23 cellular contexts compared by ENCODE assay signal in genomic region chr9:37775216-37775919, GRCh38. TPM values are rescaled to one million over a fixed set of nuclear protein-coding genes. Genes with fewer than 3 reads are reported as not detected.
DNase-seq lines count a peak whose midpoint lies in the region; ATAC-seq, FAIRE-seq and TF ChIP-seq lines count a peak whose summit lies in the region.
"Had no signal": no experiment of that assay in that cellular context is flagged by ENCODE, and none has a peak within 500 bp of the region (broad histone marks: within the 10 kb centered on the region; RNA-seq: fewer than 3 reads in every experiment).

No MANE protein-coding gene starts in this region.

- H3K56ac ChIP-seq in IMR-90 (ENCODE audit: extremely low read depth, insufficient read depth, low read length), result no peak overlapping the region

- peaks cover 10 to 23% of the 10 kb centered on the region in 2 experiments for H3K79me1 ChIP-seq in IMR-90 (ENCODE audit: low read depth in 1 of 2, low read length in 2 of 2)

- H3K4me1 ChIP-seq in IMR-90 (ENCODE audit: control insufficient read depth, insufficient read depth, low read length), result peaks cover 6% of the 10 kb centered on the region
- no peaks in the 10 kb centered on the region for H3K4me1 ChIP-seq in thoracic aorta (ENCODE audit: control insufficient read depth in 1 of 2, low read depth in 2 of 2)
- H3K4me1 ChIP-seq: psoas muscle, thyroid gland had no signal

- no peaks in the 10 kb centered on the region for H3K27me3 Mint-ChIP-seq in activated T-cell treated with anti-CD3 and anti-CD28 coated beads, Interleukin-2, amount 50 U/mL, for 24 hours
- H3K27me3 Mint-ChIP-seq: stimulated activated naive B cell treated with anti-CD40 and anti-IgM and Interleukin-4, amounts not matched to agents 10 μg/mL and 1 μg/mL and 100 μg/mL, for 72 hours had no signal

- ATAC-seq in IMR-90 (ENCODE audit: low read depth) (peak; percentile 45), thoracic aorta (ENCODE audit: insufficient number of reproducible peaks, low FRiP score, low read depth) (peak; percentile 20), HG02885 (IDR thresholded peaks at IDR 0.05; ENCODE audit: poor library complexity, unreplicated experiment) (no peak), HG03565 (IDR thresholded peaks at IDR 0.05; ENCODE audit: unreplicated experiment) (no peak)
- ATAC-seq: activated T-cell treated with anti-CD3 and anti-CD28 coated beads, Interleukin-2, amount 50 U/mL, for 72 hours; psoas muscle; stimulated activated naive B cell treated with anti-CD40 and anti-IgM and Interleukin-4, amounts not matched to agents 10 μg/mL and 1 μg/mL and 100 μg/mL, for 72 hours had no signal

- peaks cover 9% of the 10 kb centered on the region; the same call in 1 of the 2 replicates for H3K9me1 ChIP-seq in IMR-90 (ENCODE audit: insufficient read depth, low read length)

- no peak overlapping the region for H2AK9ac ChIP-seq in IMR-90 (replicated peaks; ENCODE audit: low read depth, low read length, poor library complexity)

- peak overlapping the region; percentile 60; the same call in 1 of the 2 replicates for H4K5ac ChIP-seq in IMR-90 (ENCODE audit: low read depth, low read length)

- peak overlapping the region; percentile 4; the same call in 1 of the 2 replicates for H2BK120ac ChIP-seq in IMR-90 (ENCODE audit: low read depth, low read length)

- CTCF ChIA-PET in IMR-90 (lab: Yijun Ruan, JAX), result interaction anchor here (0.6 kb wide), 2 partner anchors 10 to 86 kb away, joined by 3 to 4 read pairs; partner anchors contain the start of gene EXOSC3

- peaks cover 90% of the 10 kb centered on the region for H3K36me3 Mint-ChIP-seq in activated T-cell treated with anti-CD3 and anti-CD28 coated beads, Interleukin-2, amount 50 U/mL, for 24 hours (ENCODE audit: low read depth)

- H3K9me3 Mint-ChIP-seq in activated T-cell treated with anti-CD3 and anti-CD28 coated beads, Interleukin-2, amount 50 U/mL, for 24 hours, result no peaks in the 10 kb centered on the region
- H3K9me3 Mint-ChIP-seq: activated naive CD4-positive, alpha-beta T cell treated with anti-CD3 and anti-CD28 coated beads, Interleukin-2, amount 50 U/mL, for 72 hours; activated T-cell treated with anti-CD3 and anti-CD28 coated beads, Interleukin-2, amount 50 U/mL, for 72 hours; stimulated activated naive B cell treated with anti-CD40 and anti-IgM and Interleukin-4, amounts not matched to agents 10 μg/mL and 1 μg/mL and 100 μg/mL, for 72 hours had no signal

- no peak overlapping the region for H4K8ac ChIP-seq in IMR-90 (ENCODE audit: low read depth in 2 of 2, low read length in 2 of 2)

- no peak for TF ChIP-seq RAD21 in IMR-90 (IDR thresholded peaks at IDR 0.05; ENCODE audit: low read length)

- H2BK5ac ChIP-seq in IMR-90 (ENCODE audit: low read depth, low read length, poor library complexity, severe bottlenecking), result peak overlapping the region; percentile 56

- H3K4me3 ChIP-seq in IMR-90 (ENCODE audit: insufficient read depth, low read depth, low read length) (no peak overlapping the region), bronchial epithelial cell (ENCODE audit: low read depth, low read length) (no peak overlapping the region), thoracic aorta (no peak overlapping the region)
- H3K4me3 ChIP-seq: psoas muscle, thyroid gland had no signal

- H3K4ac ChIP-seq in IMR-90 (ENCODE audit: low read depth, low read length), result peak overlapping the region; percentile 2; the same call in 1 of the 2 replicates

- H3K23ac ChIP-seq in IMR-90 (ENCODE audit: low read depth, low read length), result no peak overlapping the region

- peak overlapping the region; percentile 36; the same call in 1 of the 2 replicates for H3K4me2 ChIP-seq in IMR-90 (ENCODE audit: low read depth, low read length)

- peaks cover 3% of the 10 kb centered on the region for H3K4me1 Mint-ChIP-seq in activated T-cell treated with anti-CD3 and anti-CD28 coated beads, Interleukin-2, amount 50 U/mL, for 24 hours (ENCODE audit: low read depth)
- H3K4me1 Mint-ChIP-seq: stimulated activated naive B cell treated with anti-CD40 and anti-IgM and Interleukin-4, amounts not matched to agents 10 μg/mL and 1 μg/mL and 100 μg/mL, for 72 hours had no signal

- no peak for DNase-seq in activated T-cell treated with anti-CD3 and anti-CD28 coated beads, Interleukin-2, amount 50 U/mL, for 24 hours
- DNase-seq in activated T-cell treated with anti-CD3 and anti-CD28 coated beads, Interleukin-2, amount 50 U/mL, for 48 hours, result no peak
- DNase-seq in IMR-90 (peak; percentile 58), bronchial epithelial cell (ENCODE audit: low read depth) (peak; percentile 8), thoracic aorta (ENCODE audit: low spot score) (no peak), cerebellar nuclear complex (lab: John Stamatoyannopoulos, UW) (no peak)
- DNase-seq: activated T-cell treated with anti-CD3 and anti-CD28 coated beads, Interleukin-2, amount 50 U/mL, for 72 hours; Calu3; effector memory CD4-positive, alpha-beta T cell; KBM-7; MV-4-11; NCI-H1694; psoas muscle; stimulated activated CD4-positive, alpha-beta T cell treated with anti-CD3 and anti-CD28 coated beads, Interleukin-1b, Interleukin-23, amount 100 ng/mL, for 48 hours; stimulated activated naive B cell treated with anti-CD40 and anti-IgM and Interleukin-4, amounts not matched to agents 10 μg/mL and 1 μg/mL and 100 μg/mL, for 72 hours; thyroid gland had no signal

- H2AFZ ChIP-seq in IMR-90 (replicated peaks; ENCODE audit: low read length, poor library complexity), result no peak overlapping the region

- no CpG with 5 or more reads among the region's 1 CpG for WGBS in IMR-90 (ENCODE audit: extremely low coverage in 2 of 2, insufficient read length in 1 of 2), 2 experiments

- dilution Hi-C loops in IMR-90 (cut with HindIII; ENCODE audit: low sequenced_read_pairs, unreplicated experiment), result no loop called here

- H4K91ac ChIP-seq in IMR-90 (ENCODE audit: insufficient read depth, low read depth, low read length), result no peak overlapping the region

- TF ChIP-seq POLR2A in IMR-90 (IDR thresholded peaks at IDR 0.05; ENCODE audit: low read depth, low read length), result no peak

- H3K27ac Mint-ChIP-seq in activated T-cell treated with anti-CD3 and anti-CD28 coated beads, Interleukin-2, amount 50 U/mL, for 24 hours, result peak overlapping the region; percentile 27
- H3K27ac Mint-ChIP-seq: activated naive CD4-positive, alpha-beta T cell treated with anti-CD3 and anti-CD28 coated beads, Interleukin-2, amount 50 U/mL, for 72 hours; activated T-cell treated with anti-CD3 and anti-CD28 coated beads, Interleukin-2, amount 50 U/mL, for 72 hours; stimulated activated naive B cell treated with anti-CD40 and anti-IgM and Interleukin-4, amounts not matched to agents 10 μg/mL and 1 μg/mL and 100 μg/mL, for 72 hours had no signal

- BruUV-seq in IMR-90 (replicated peaks; lab: Mats Ljungman, UMichigan), result TSS peak; percentile 4

- POLR2A ChIA-PET in IMR-90 (lab: Charles Lee; ENCODE audit: unreplicated experiment), result no interaction called here

- H3K36me3 ChIP-seq in IMR-90 (ENCODE audit: control insufficient read depth, insufficient read depth, low read length) (peaks cover 25% of the 10 kb centered on the region), bronchial epithelial cell (ENCODE audit: control insufficient read depth, insufficient read depth, low read length) (peaks cover 7% of the 10 kb centered on the region), thoracic aorta (peaks cover 38% of the 10 kb centered on the region)

- H3K18ac ChIP-seq in IMR-90 (ENCODE audit: low read depth, low read length), result peak overlapping the region; percentile 56; the same call in 1 of the 2 replicates

- no peak for TF ChIP-seq CTCF in IMR-90 (conservative IDR thresholded peaks at IDR 0.05; ENCODE audit: low read depth, low read length)
- TF ChIP-seq CTCF in bronchial epithelial cell (IDR thresholded peaks at IDR 0.05; ENCODE audit: insufficient read depth, low read length, severe bottlenecking), result no peak
- TF ChIP-seq CTCF in thoracic aorta (IDR thresholded peaks at IDR 0.05), result no peak

- intact Hi-C loops in IMR-90 (cut with micrococcal nuclease), result no loop called here

- no peak overlapping the region for H2AK5ac ChIP-seq in IMR-90 (ENCODE audit: low read depth, low read length)

- in situ Hi-C loops in IMR-90 (cut with MboI; ENCODE audit: low sequenced_read_pairs), result loop anchor here (10.0 kb wide), 1 partner anchor 291 kb away; the partner anchor contains the start of gene POLR1E

- H4K20me1 ChIP-seq in IMR-90 (ENCODE audit: insufficient read depth, low read length), result no peaks in the 10 kb centered on the region; the same call in 1 of the 2 replicates

- H3K9ac ChIP-seq in IMR-90 (ENCODE audit: low read depth, low read length), result no peak overlapping the region

- no peak overlapping the region; the same call in none of the 2 replicates for H2BK20ac ChIP-seq in IMR-90 (ENCODE audit: low read depth, low read length)

- H3K27ac ChIP-seq in IMR-90 (ENCODE audit: insufficient read depth, low read length) (no peak overlapping the region), thoracic aorta (no peak overlapping the region)
- H3K27ac ChIP-seq: neutrophil, psoas muscle, thyroid gland had no signal

- no peak for FAIRE-seq in bronchial epithelial cell (lab: Jason Lieb, UNC)
- FAIRE-seq: A204.1, H1, keratinocyte had no signal

- H3K4me3 Mint-ChIP-seq in activated T-cell treated with anti-CD3 and anti-CD28 coated beads, Interleukin-2, amount 50 U/mL, for 24 hours, result no peak overlapping the region
- H3K4me3 Mint-ChIP-seq: activated T-cell treated with anti-CD3 and anti-CD28 coated beads, Interleukin-2, amount 50 U/mL, for 72 hours; stimulated activated naive B cell treated with anti-CD40 and anti-IgM and Interleukin-4, amounts not matched to agents 10 μg/mL and 1 μg/mL and 100 μg/mL, for 72 hours had no signal

- H3K14ac ChIP-seq in IMR-90 (replicated peaks; ENCODE audit: low read depth, low read length), result no peak overlapping the region

- H3K9me3 ChIP-seq in IMR-90 (ENCODE audit: control insufficient read depth, insufficient read depth, low read length) (no peaks in the 10 kb centered on the region), thoracic aorta (no peaks in the 10 kb centered on the region)
- H3K9me3 ChIP-seq: neutrophil, psoas muscle, thyroid gland had no signal

- H3K27me3 ChIP-seq in IMR-90 (ENCODE audit: control insufficient read depth, insufficient read depth, low read length), result no peaks in the 10 kb centered on the region
- H3K27me3 ChIP-seq in bronchial epithelial cell (ENCODE audit: control insufficient read depth, insufficient read depth, low read length), result no peaks in the 10 kb centered on the region
- H3K27me3 ChIP-seq in thoracic aorta (replicated peaks; ENCODE audit: insufficient read depth), result no peaks in the 10 kb centered on the region
- H3K27me3 ChIP-seq: neutrophil, thyroid gland had no signal

- H2BK15ac ChIP-seq in IMR-90 (ENCODE audit: low read depth, low read length), result no peak overlapping the region

RNA-seq across cellular contexts. Expression of gene EXOSC3, which starts 9.5 kb away (rescaled TPM):
- total RNA-seq in IMR-90 (2012; rRNA removed) (27.1 and 58.6 TPM in 2 replicates), bronchial epithelial cell (25.8 and 37.0 TPM in 2 replicates), thoracic aorta (10 to 100 TPM; 26.5 to 38.7 TPM)
- 28.9 and 37.2 TPM in 2 replicates for polyA plus RNA-seq in IMR-90 (2012; rRNA removed)
- 26.9 and 45.4 TPM in 2 replicates for polyA plus RNA-seq in IMR-90 (2012; cell fraction: cytosol; rRNA removed)
- 7.3 and 15.4 TPM in 2 replicates for polyA plus RNA-seq in IMR-90 (2012; cell fraction: nucleus; rRNA removed; ENCODE audit: low replicate concordance)

RNA-seq across cellular contexts. Expression of gene TRMT10B, which starts 21.8 kb away (rescaled TPM):
- total RNA-seq in IMR-90 (2012; rRNA removed), result 2.3 and 2.5 TPM in 2 replicates
- polyA plus RNA-seq in IMR-90 (2012; rRNA removed), result 4.5 and 4.9 TPM in 2 replicates
- 1.5 and 4.6 TPM in 2 replicates for polyA plus RNA-seq in IMR-90 (2012; cell fraction: cytosol; rRNA removed)
- polyA plus RNA-seq in IMR-90 (2012; cell fraction: nucleus; rRNA removed; ENCODE audit: low replicate concordance), result 2.5 and 9.0 TPM in 2 replicates
- total RNA-seq in bronchial epithelial cell, result 3.2 TPM in 2 replicates
- total RNA-seq in thoracic aorta, result 10 to 100 TPM; 10.7 to 14.9 TPM

RNA-seq across cellular contexts. Expression of gene DCAF10, which starts 25.2 kb away (rescaled TPM):
- total RNA-seq in IMR-90 (2012; rRNA removed) (13.1 and 19.4 TPM in 2 replicates), bronchial epithelial cell (24.7 and 29.5 TPM in 2 replicates), thoracic aorta (10 to 100 TPM; 24.4 to 47.4 TPM)
- 16.9 and 17.1 TPM in 2 replicates for polyA plus RNA-seq in IMR-90 (2012; rRNA removed)
- 4.5 and 4.8 TPM in 2 replicates for polyA plus RNA-seq in IMR-90 (2012; cell fraction: cytosol; rRNA removed)
- polyA plus RNA-seq in IMR-90 (2012; cell fraction: nucleus; rRNA removed; ENCODE audit: low replicate concordance), result 5.9 and 19.0 TPM in 2 replicates

Comparison
In these comparisons a context has a peak if more than half of its experiments do, and no peak if none do; other contexts are left out.
1. DNase-seq: peak in IMR-90 (single experiment) and bronchial epithelial cell (single experiment); none in activated T-cell treated with anti-CD3 and anti-CD28 coated beads, Interleukin-2, amount 50 U/mL, for 24 hours (single experiment), activated T-cell treated with anti-CD3 and anti-CD28 coated beads, Interleukin-2, amount 50 U/mL, for 48 hours (0 of 2), thoracic aorta (single experiment) and cerebellar nuclear complex (0 of 2).
2. ATAC-seq: peak in IMR-90 (single experiment) and thoracic aorta (single experiment); none in HG02885 (single experiment) and HG03565 (single experiment).